ENCODE assay signal across 17 cellular contexts in the genomic region with DNA sequence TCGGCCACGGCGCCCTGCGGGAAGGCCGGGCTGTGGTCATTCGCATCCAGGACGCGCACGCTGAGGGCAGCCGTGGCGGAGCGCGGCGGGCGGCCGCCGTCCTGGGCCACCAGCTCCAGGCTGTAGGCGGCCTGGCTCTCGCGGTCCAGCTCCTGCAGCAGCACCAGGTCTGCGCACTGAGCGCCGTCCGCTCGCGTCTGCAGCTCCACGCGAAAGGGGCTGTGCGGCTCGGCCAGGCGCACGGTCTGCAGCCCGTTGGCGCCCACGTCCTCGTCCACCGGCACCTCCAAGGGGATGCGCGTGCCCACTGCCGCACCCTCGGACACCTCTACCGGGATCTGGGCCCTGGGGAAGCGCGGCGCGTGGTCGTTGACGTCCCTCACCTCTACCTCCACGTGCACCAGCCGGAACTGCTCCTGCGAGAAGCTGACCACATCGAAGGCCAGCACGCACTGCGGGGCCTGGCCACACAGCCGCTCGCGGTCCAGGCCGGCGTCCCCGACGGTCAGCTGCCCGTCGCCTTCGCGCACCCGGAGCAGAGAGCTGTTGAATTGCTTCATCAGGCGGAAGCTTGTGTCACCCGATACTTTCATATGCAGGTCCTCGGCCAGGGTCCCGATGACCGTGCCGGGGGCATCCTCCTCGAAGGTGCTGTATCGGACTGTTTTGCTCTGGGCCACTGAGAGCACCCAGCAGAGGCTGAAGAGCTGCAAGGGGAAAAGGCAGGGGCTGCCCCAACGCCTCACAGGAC. TPM values are rescaled to one million over a fixed set of nuclear protein-coding genes. Genes with fewer than 3 reads are reported as not detected.
DNase-seq lines count a peak whose midpoint lies in the region; ATAC-seq and TF ChIP-seq lines count a peak whose summit lies in the region.
"Had no signal": no experiment of that assay in that cellular context is flagged by ENCODE, and none has a peak within 500 bp of the region (broad histone marks: within the 10 kb centered on the region; RNA-seq: fewer than 3 reads in every experiment).

No MANE protein-coding gene starts in this region.

- H3K27ac ChIP-seq in Karpas-422 (ENCODE audit: low read length): no peak overlapping the region
- H3K27ac ChIP-seq: HL-60 had no signal

- H3K4me3 Mint-ChIP-seq in endothelial cell (ENCODE audit: unreplicated experiment): no peak overlapping the region
- H3K4me3 Mint-ChIP-seq: activated naive CD4-positive, alpha-beta T cell treated with anti-CD3 and anti-CD28 coated beads, Interleukin-2, amount 50 U/mL, for 24 hours; stimulated activated memory B cell treated with anti-CD40 and anti-IgM and Interleukin-4, amounts not matched to agents 10 μg/mL and 1 μg/mL and 100 μg/mL, for 72 hours had no signal

- H3K79me2 ChIP-seq in Karpas-422 (ENCODE audit: low read length): no peaks in the 10 kb centered on the region

- H3K9me3 ChIP-seq in Karpas-422 (ENCODE audit: low read length) (no peaks in the 10 kb centered on the region), neuron (ENCODE audit: low read length) (peaks cover 28% of the 10 kb centered on the region)

- H3K27me3 ChIP-seq in Karpas-422 (ENCODE audit: low read length) (no peaks in the 10 kb centered on the region), neuron (ENCODE audit: insufficient read depth, low read length) (no peaks in the 10 kb centered on the region)

- H3K4me1 ChIP-seq in Karpas-422 (ENCODE audit: low read length): no peaks in the 10 kb centered on the region
- peaks cover 41% of the 10 kb centered on the region for H3K4me1 ChIP-seq in neuron (ENCODE audit: insufficient read depth, low read length)

- H3K36me3 ChIP-seq in Karpas-422 (ENCODE audit: insufficient read depth, low read length): no peaks in the 10 kb centered on the region
- peaks cover 46% of the 10 kb centered on the region for H3K36me3 ChIP-seq in neuron (ENCODE audit: insufficient read depth, low read length)

- no peaks in the 10 kb centered on the region for H3K36me3 Mint-ChIP-seq in endothelial cell (ENCODE audit: low read depth, unreplicated experiment)

- H3K4me3 ChIP-seq in Karpas-422 (ENCODE audit: low read length) (no peak overlapping the region), neuron (ENCODE audit: low read length) (peak overlapping the region; percentile 83)

- H2AFZ ChIP-seq in Karpas-422 (ENCODE audit: low read length) (no peak overlapping the region), neuron (ENCODE audit: low read depth, low read length) (no peak overlapping the region)

- no peaks in the 10 kb centered on the region for H3K9me2 ChIP-seq in Karpas-422 (replicated peaks; ENCODE audit: insufficient read depth, low read length)

- TF ChIP-seq CTCF in endothelial cell (IDR thresholded peaks at IDR 0.05; ENCODE audit: unreplicated experiment) (no peak), GM20000 (IDR thresholded peaks at IDR 0.05; ENCODE audit: extremely low read depth, missing control alignments) (no peak)

- no peak overlapping the region for H3K9ac ChIP-seq in Karpas-422 (ENCODE audit: low read length)

- H3K4me2 ChIP-seq in Karpas-422 (ENCODE audit: low read depth, low read length, poor library complexity, severe bottlenecking): no peak overlapping the region

- H4K20me1 ChIP-seq in Karpas-422 (ENCODE audit: insufficient read depth, low read depth, low read length): no peaks in the 10 kb centered on the region

- no peak overlapping the region for H3K27ac Mint-ChIP-seq in endothelial cell (ENCODE audit: unreplicated experiment)
- H3K27ac Mint-ChIP-seq: stimulated activated memory B cell treated with anti-CD40 and anti-IgM and Interleukin-4, amounts not matched to agents 10 μg/mL and 1 μg/mL and 100 μg/mL, for 72 hours had no signal

- no peaks in the 10 kb centered on the region for H3K9me3 Mint-ChIP-seq in endothelial cell (ENCODE audit: unreplicated experiment)

- peaks cover 27% of the 10 kb centered on the region for H3K4me1 Mint-ChIP-seq in endothelial cell (ENCODE audit: unreplicated experiment)

- ATAC-seq in GM21737 (IDR thresholded peaks at IDR 0.05; ENCODE audit: unreplicated experiment): no peak
- ATAC-seq: stimulated activated memory B cell treated with anti-CD40 and anti-IgM and Interleukin-4, amounts not matched to agents 10 μg/mL and 1 μg/mL and 100 μg/mL, for 72 hours had no signal

- peak; percentile 70 for DNase-seq in DMS53 (lab: John Stamatoyannopoulos, UW)
- DNase-seq in DMS53 treated with DMSO at 0.1 percent for 48 hours (lab: John Stamatoyannopoulos, UW; ENCODE audit: unreplicated experiment): no peak
- peak; percentile 11 for DNase-seq in Karpas-422
- peak; percentile 9 for DNase-seq in endothelial cell (ENCODE audit: low spot score)
- DNase-seq in NCI-H748 treated with DMSO at 0.1 percent for 48 hours (lab: John Stamatoyannopoulos, UW): no peak
- DNase-seq in GM20000 (ENCODE audit: low spot score): no peak
- DNase-seq: 8988T; effector CD4-positive, alpha-beta T cell; KBM-7; SHP77 treated with DMSO at 0.1 percent for 48 hours; T1000 had no signal

- peaks cover 35% of the 10 kb centered on the region for H3K27me3 Mint-ChIP-seq in endothelial cell (ENCODE audit: unreplicated experiment)

RNA-seq across cellular contexts. Expression of a gene that starts 0.6 kb away (rescaled TPM):
- not detected in 2 replicates for total RNA-seq in Karpas-422 (2014; rRNA removed; shearing (Covaris generic); ENCODE audit: low replicate concordance)
- 0.15 TPM for total RNA-seq in endothelial cell (ENCODE audit: unreplicated experiment)
- total RNA-seq: ureter had no signal

Comparison
In these comparisons a context has a peak if more than half of its experiments do, and no peak if none do; other contexts are left out.
1. DNase-seq: peak in DMS53 (single experiment), Karpas-422 (single experiment) and endothelial cell (single experiment); none in DMS53 treated with DMSO at 0.1 percent for 48 hours (single experiment), NCI-H748 treated with DMSO at 0.1 percent for 48 hours (single experiment) and GM20000 (single experiment).